Comparison of ENCODE assay signal across 13 cellular contexts in the genomic region with DNA sequence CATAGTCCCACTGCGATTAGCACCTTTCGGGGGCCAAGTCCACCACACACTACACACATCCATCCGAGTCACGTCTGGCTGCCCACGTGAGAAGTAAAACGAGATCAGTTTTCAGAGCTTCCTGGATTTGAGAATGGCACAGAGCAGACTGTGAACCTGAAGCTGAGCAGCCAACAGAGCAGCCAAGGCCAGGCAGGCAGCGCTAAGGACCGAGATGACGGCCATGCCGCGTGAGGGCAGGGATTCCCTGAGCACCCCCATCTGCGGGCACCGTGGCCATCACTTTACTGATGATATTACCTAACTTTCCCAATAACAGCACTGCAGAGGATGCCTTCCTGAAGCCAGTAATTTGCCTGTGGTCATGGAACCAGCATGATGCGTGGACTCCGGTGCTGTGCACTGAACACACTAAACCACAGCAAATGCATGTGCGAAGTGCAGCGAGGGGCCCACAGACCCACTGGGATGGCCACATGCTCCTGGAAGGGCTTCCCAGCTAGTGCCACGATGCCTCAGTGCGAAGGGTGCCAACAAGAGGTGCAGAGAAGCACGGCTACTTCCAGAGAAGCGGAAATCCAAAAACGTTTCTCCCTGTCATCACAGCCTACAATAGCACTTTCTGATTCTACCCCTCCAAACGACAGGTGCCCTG.
"Had no signal": no experiment of that assay in that cellular context is flagged by ENCODE, and none has a peak within 500 bp of the region (broad histone marks: within the 10 kb centered on the region; RNA-seq: fewer than 3 reads in every experiment).

No MANE protein-coding gene starts in this region.

- H3K4me3 Mint-ChIP-seq: activated T-cell treated with anti-CD3 and anti-CD28 coated beads, Interleukin-2, amount 50 U/mL, for 4 hours had no signal

- DNase-seq: activated CD4-positive, alpha-beta T cell treated with anti-CD3 and anti-CD28 coated beads for 48 hours; activated gamma-delta T cell; activated T-cell treated with anti-CD3 and anti-CD28 coated beads, Interleukin-2, amount 50 U/mL, for 4 hours; esophagus squamous epithelium; foreskin fibroblast; left ventricle myocardium inferior; small intestine; stimulated activated naive CD4-positive, alpha-beta T cell; substantia nigra; SW 1271; transverse colon had no signal

- H3K27ac ChIP-seq: esophagus squamous epithelium, left ventricle myocardium inferior, right atrium auricular region, transverse colon had no signal

- H3K27me3 ChIP-seq: esophagus squamous epithelium, right atrium auricular region, transverse colon had no signal

- H3K9me3 ChIP-seq: esophagus squamous epithelium, left ventricle myocardium inferior, right atrium auricular region, transverse colon had no signal

- H3K4me3 ChIP-seq: esophagus squamous epithelium, left ventricle myocardium inferior, right atrium auricular region, transverse colon had no signal

- ATAC-seq: activated T-cell treated with anti-CD3 and anti-CD28 coated beads, Interleukin-2, amount 50 U/mL, for 4 hours had no signal

- FAIRE-seq: islet of Langerhans, small intestine had no signal

- H3K36me3 ChIP-seq: right atrium auricular region, transverse colon had no signal
